In the genomic region with DNA sequence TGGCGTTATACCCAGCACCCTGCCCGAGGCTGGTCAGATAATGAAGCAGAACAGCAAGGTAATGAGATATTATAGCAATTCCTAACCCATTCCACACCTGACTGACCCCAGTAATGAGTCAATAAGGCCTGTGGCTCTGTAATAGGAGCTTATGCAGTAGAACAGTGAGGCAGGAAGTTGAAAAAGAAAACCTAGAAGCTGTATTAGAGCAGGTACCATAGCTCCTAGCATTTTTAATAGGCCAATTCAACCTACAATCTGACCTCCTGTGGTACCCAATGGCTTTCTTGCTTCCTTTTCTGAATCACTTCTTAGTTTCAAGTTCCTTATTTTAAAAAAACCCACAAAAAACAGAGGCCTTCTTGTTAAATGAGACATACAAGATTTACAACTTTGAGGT, we compare ENCODE assay signal across 10 cellular contexts. TPM values are rescaled to one million over a fixed set of nuclear protein-coding genes. Genes with fewer than 3 reads are reported as not detected.
DNase-seq lines count a peak whose midpoint lies in the region; ATAC-seq and TF ChIP-seq lines count a peak whose summit lies in the region.
"Had no signal": no experiment of that assay in that cellular context is flagged by ENCODE, and none has a peak within 500 bp of the region (broad histone marks: within the 10 kb centered on the region; RNA-seq: fewer than 3 reads in every experiment).

No MANE protein-coding gene starts in this region.

- DNase-seq in MM.1S, result peak; percentile 48
- no peak for DNase-seq in T-helper 2 cell
- no peak for DNase-seq in mesenchymal stem cell
- DNase-seq in activated CD4-positive, alpha-beta T cell treated with anti-CD3 and anti-CD28 coated beads, Interleukin-2, amount 50 U/mL, for 1 hour, result no peak
- no peak for DNase-seq in brain microvascular endothelial cell

- no peak overlapping the region for H2AK5ac ChIP-seq in mesenchymal stem cell (ENCODE audit: low read length, severe bottlenecking)

- no peak overlapping the region for H2BK120ac ChIP-seq in mesenchymal stem cell (ENCODE audit: low read depth, low read length)

- TF ChIP-seq CTCF in MM.1S (IDR thresholded peaks at IDR 0.05; ENCODE audit: low read length) (no peak), brain microvascular endothelial cell (IDR thresholded peaks at IDR 0.05; ENCODE audit: low read depth, low read length, missing control alignments) (no peak)

- H3K4me1 ChIP-seq in MM.1S (ENCODE audit: low read length), result peaks cover 23% of the 10 kb centered on the region
- H3K4me1 ChIP-seq in esophagus (ENCODE audit: control insufficient read depth in 2 of 2, insufficient read depth in 2 of 2, low read length in 1 of 2), result no peaks in the 10 kb centered on the region
- no peaks in the 10 kb centered on the region for H3K4me1 ChIP-seq in mesenchymal stem cell (ENCODE audit: control insufficient read depth, insufficient read depth, low read depth, low read length)
- H3K4me1 ChIP-seq: SJSA1 had no signal

- in situ Hi-C loops in brain microvascular endothelial cell (cut with HindIII; ENCODE audit: low pct_ligation_motif_present, low sequenced_read_pairs), result no loop called here

- ATAC-seq in GM18867 (IDR thresholded peaks at IDR 0.05; ENCODE audit: unreplicated experiment), result peak; percentile 99
- peak; percentile 99 for ATAC-seq in HG02623 (IDR thresholded peaks at IDR 0.05; ENCODE audit: unreplicated experiment)

- H2AFZ ChIP-seq in MM.1S (ENCODE audit: low read length), result peak overlapping the region; percentile 28
- H2AFZ ChIP-seq in mesenchymal stem cell (ENCODE audit: low read depth, low read length), result no peak overlapping the region

- no peak overlapping the region for H3K4ac ChIP-seq in mesenchymal stem cell (ENCODE audit: low read depth in 1 of 2, low read length in 2 of 2)

- H3K27me3 ChIP-seq in MM.1S (replicated peaks; ENCODE audit: insufficient read depth, low read length) (no peaks in the 10 kb centered on the region), esophagus (ENCODE audit: control insufficient read depth in 1 of 2, insufficient read depth in 2 of 2, low read length in 2 of 2) (no peaks in the 10 kb centered on the region), mesenchymal stem cell (ENCODE audit: control insufficient read depth in 1 of 2, insufficient read depth in 1 of 2, low read length in 2 of 2) (no peaks in the 10 kb centered on the region), brain microvascular endothelial cell (replicated peaks) (no peaks in the 10 kb centered on the region)
- H3K27me3 ChIP-seq: cardiac muscle cell, SJSA1 had no signal

- H3K27ac ChIP-seq in MM.1S (ENCODE audit: low read length), result peak overlapping the region; percentile 31; the same call in 1 of the 2 replicates
- H3K27ac ChIP-seq in esophagus (ENCODE audit: low read depth in 2 of 2, low read length in 1 of 2), result peak overlapping the region; percentile 20 to 21
- no peak overlapping the region for H3K27ac ChIP-seq in mesenchymal stem cell (ENCODE audit: low read length, poor library complexity, severe bottlenecking)
- no peak overlapping the region for H3K27ac ChIP-seq in brain microvascular endothelial cell
- H3K27ac ChIP-seq: cardiac muscle cell, SJSA1 had no signal

- no peak overlapping the region for H3K14ac ChIP-seq in mesenchymal stem cell (ENCODE audit: low read length in 2 of 2)

- H3K79me1 ChIP-seq in mesenchymal stem cell (replicated peaks; ENCODE audit: low read length, poor library complexity, severe bottlenecking), result no peaks in the 10 kb centered on the region

- 68 to 73% methylated on average over 2 of the region's 2 CpGs for WGBS in esophagus, 2 donors
- no CpG with 5 or more reads among the region's 2 CpGs for WGBS in mesenchymal stem cell

- no peaks in the 10 kb centered on the region for H4K20me1 ChIP-seq in MM.1S (ENCODE audit: insufficient read depth, low read length)

- no peak overlapping the region for H4K8ac ChIP-seq in mesenchymal stem cell (ENCODE audit: low read length)

- no peaks in the 10 kb centered on the region for H3K79me2 ChIP-seq in MM.1S (ENCODE audit: low read length)

- H2BK12ac ChIP-seq in mesenchymal stem cell (ENCODE audit: low read length in 2 of 2), result no peak overlapping the region

- no peak overlapping the region for H2BK15ac ChIP-seq in mesenchymal stem cell (ENCODE audit: low read depth, poor library complexity, severe bottlenecking)

- H3K36me3 ChIP-seq in MM.1S (replicated peaks; ENCODE audit: insufficient read depth, low read length) (no peaks in the 10 kb centered on the region), esophagus (ENCODE audit: control insufficient read depth in 2 of 2, insufficient read depth in 2 of 2, low read length in 1 of 2) (no peaks in the 10 kb centered on the region), mesenchymal stem cell (ENCODE audit: control insufficient read depth in 1 of 2, insufficient read depth in 2 of 2, low read depth in 1 of 2, low read length in 2 of 2) (no peaks in the 10 kb centered on the region), brain microvascular endothelial cell (replicated peaks) (no peaks in the 10 kb centered on the region)
- H3K36me3 ChIP-seq: cardiac muscle cell, SJSA1 had no signal

- H3K9me2 ChIP-seq in MM.1S (replicated peaks; ENCODE audit: insufficient read depth, low read length), result no peaks in the 10 kb centered on the region

- H3K18ac ChIP-seq in mesenchymal stem cell (ENCODE audit: low read depth in 1 of 2, low read length in 2 of 2), result no peak overlapping the region

- no peak overlapping the region for H4K91ac ChIP-seq in mesenchymal stem cell (ENCODE audit: low read length)

- H3K9me3 ChIP-seq in MM.1S (replicated peaks; ENCODE audit: insufficient read depth, low read length) (no peaks in the 10 kb centered on the region), esophagus (ENCODE audit: control insufficient read depth in 2 of 2, insufficient read depth in 1 of 2, low read depth in 1 of 2, low read length in 1 of 2) (peaks cover 0 to 3% of the 10 kb centered on the region in 2 donors), mesenchymal stem cell (ENCODE audit: control insufficient read depth, low read length) (peaks cover 32% of the 10 kb centered on the region)
- H3K9me3 ChIP-seq: SJSA1 had no signal

- no peak overlapping the region for H3K9ac ChIP-seq in MM.1S (ENCODE audit: low read length)
- no peak overlapping the region for H3K9ac ChIP-seq in mesenchymal stem cell (ENCODE audit: low read length)

- peaks cover 9% of the 10 kb centered on the region; the same call in 1 of the 2 replicates for H3F3A ChIP-seq in MM.1S (ENCODE audit: insufficient read depth, low read length)

- no peak overlapping the region for H2BK5ac ChIP-seq in mesenchymal stem cell (ENCODE audit: low read depth, low read length, poor library complexity, severe bottlenecking)

- H3K4me3 ChIP-seq in MM.1S (ENCODE audit: low read length) (no peak overlapping the region), esophagus (ENCODE audit: low read depth in 1 of 2, low read length in 2 of 2) (no peak overlapping the region), mesenchymal stem cell (ENCODE audit: insufficient read depth in 1 of 2, low read depth in 1 of 2, low read length in 2 of 2) (no peak overlapping the region), brain microvascular endothelial cell (ENCODE audit: low read depth, low read length) (no peak overlapping the region)
- H3K4me3 ChIP-seq: cardiac muscle cell, SJSA1 had no signal

- H3K23ac ChIP-seq in mesenchymal stem cell (ENCODE audit: low read length in 2 of 2), result no peak overlapping the region

- H3K4me2 ChIP-seq in MM.1S (ENCODE audit: low read depth, low read length) (peak overlapping the region; percentile 22; the same call in 1 of the 2 replicates), mesenchymal stem cell (ENCODE audit: low read length, poor library complexity, severe bottlenecking) (no peak overlapping the region)

RNA-seq across cellular contexts. Expression of a gene that starts 43.6 kb away (rescaled TPM):
- polyA plus RNA-seq in esophagus, result 1 to 10 TPM; 4.4 to 5.2 TPM
- polyA plus RNA-seq in mesenchymal stem cell (2013, experiment 1 of 2), result 0.54 TPM
- 0.66 TPM for polyA plus RNA-seq in mesenchymal stem cell (2013, experiment 2 of 2)

Comparison
In these comparisons a context has a peak if more than half of its experiments do, and no peak if none do; other contexts are left out.
1. H3K27ac ChIP-seq: peak in MM.1S (single experiment) and esophagus (2 of 2); none in mesenchymal stem cell (single experiment) and brain microvascular endothelial cell (single experiment).